ENCODE assay signal across 1 cellular context in genomic region chr16:30355144-30355953, GRCh38.
TF ChIP-seq lines count a peak whose summit lies in the region.

CD2BP2 (minus strand) TSS chr16:30355308; CDS start chr16:30354681, 627 bp downstream.

TF ChIP-seq in HepG2, 621 proteins besides CTCF, POLR2A, EP300 and RAD21 (continued from another document and continues in another):
- peak; percentile 56; the same call in 1 of the 2 replicates for TF ChIP-seq ZBTB14 (CRISPR knock-in tag; IDR thresholded peaks at IDR 0.05)
- TF ChIP-seq UBTF (CRISPR knock-in tag; IDR thresholded peaks at IDR 0.05): peak; percentile 32; the same call in 1 of the 2 replicates
- TF ChIP-seq TRAFD1 (CRISPR knock-in tag; IDR thresholded peaks at IDR 0.05; ENCODE audit: borderline replicate concordance): peak; percentile 61; the same call in 1 of the 2 replicates
- peak; percentile 96 for TF ChIP-seq ZNF574 (CRISPR knock-in tag; IDR thresholded peaks at IDR 0.05)
- 0 out of 2 replicates have a peak, but pooled peaks have one; percentile 46 for TF ChIP-seq RNF219 (CRISPR knock-in tag; IDR thresholded peaks at IDR 0.05)
- TF ChIP-seq JDP2 (CRISPR knock-in tag; IDR thresholded peaks at IDR 0.05; ENCODE audit: borderline replicate concordance): no peak
- no peak for TF ChIP-seq RFX1 (IDR thresholded peaks at IDR 0.05)
- TF ChIP-seq SRF (IDR thresholded peaks at IDR 0.05; ENCODE audit: low read depth, low read length): 0 out of 2 replicates have a peak, but pooled peaks have one; percentile 1
- TF ChIP-seq FOXK2 (IDR thresholded peaks at IDR 0.05): no peak
- TF ChIP-seq E2F1 (CRISPR knock-in tag; IDR thresholded peaks at IDR 0.05): peak; percentile 95
- peak; percentile 39; the same call in 1 of the 2 replicates for TF ChIP-seq SIN3B (IDR thresholded peaks at IDR 0.05; ENCODE audit: low read length)
- no peak for TF ChIP-seq TCF7L2 (IDR thresholded peaks at IDR 0.05; ENCODE audit: low read depth, low read length)
- no peak; the same call in 1 of the 2 replicates for TF ChIP-seq AKNA (CRISPR knock-in tag; IDR thresholded peaks at IDR 0.05; ENCODE audit: borderline replicate concordance)
- peak; percentile 51 for TF ChIP-seq MEF2D (CRISPR knock-in tag; IDR thresholded peaks at IDR 0.05)
- no peak; the same call in none of the 2 replicates for TF ChIP-seq ZNF878 (CRISPR knock-in tag; IDR thresholded peaks at IDR 0.05)
- peak; percentile 24; the same call in 1 of the 2 replicates for TF ChIP-seq NR2F2 (IDR thresholded peaks at IDR 0.05; ENCODE audit: borderline replicate concordance, low read depth)
- peak; percentile 98 for TF ChIP-seq GABPB1 (CRISPR knock-in tag; IDR thresholded peaks at IDR 0.05)
- no peak; the same call in 1 of the 2 replicates for TF ChIP-seq ZSCAN25 (CRISPR knock-in tag; IDR thresholded peaks at IDR 0.05)
- TF ChIP-seq ZNF468 (CRISPR knock-in tag; IDR thresholded peaks at IDR 0.05): peak; percentile 26; the same call in 1 of the 2 replicates
- 0 out of 2 replicates have a peak, but pooled peaks have one; percentile 16 for TF ChIP-seq ZNF850 (CRISPR knock-in tag; conservative IDR thresholded peaks at IDR 0.05)
- no peak for TF ChIP-seq ZNF333 (CRISPR knock-in tag; IDR thresholded peaks at IDR 0.05; ENCODE audit: borderline replicate concordance)
- no peak for TF ChIP-seq PBX2 (CRISPR knock-in tag; IDR thresholded peaks at IDR 0.05)
- peak; percentile 19; the same call in 1 of the 2 replicates for TF ChIP-seq GLI4 (CRISPR knock-in tag; IDR thresholded peaks at IDR 0.05; ENCODE audit: borderline replicate concordance)
- TF ChIP-seq CBX2 (IDR thresholded peaks at IDR 0.05; ENCODE audit: low read depth, low read length): no peak
- no peak for TF ChIP-seq CBX2 (CRISPR knock-in tag; IDR thresholded peaks at IDR 0.05; ENCODE audit: low read depth)
- peak; percentile 84 for TF ChIP-seq HCFC1 (IDR thresholded peaks at IDR 0.05; ENCODE audit: low read depth, low read length)
- TF ChIP-seq PHF20 (CRISPR knock-in tag; IDR thresholded peaks at IDR 0.05): peak; percentile 91
- TF ChIP-seq HNRNPK (IDR thresholded peaks at IDR 0.05; ENCODE audit: low read depth, low read length, poor library complexity, severe bottlenecking): no peak
- peak; percentile 29 for TF ChIP-seq RARA (CRISPR knock-in tag; IDR thresholded peaks at IDR 0.05)
- 0 out of 2 replicates have a peak, but pooled peaks have one; percentile 54 for TF ChIP-seq E2F2 (CRISPR knock-in tag; IDR thresholded peaks at IDR 0.05; ENCODE audit: borderline replicate concordance)
- TF ChIP-seq GRHL1 (CRISPR knock-in tag; conservative IDR thresholded peaks at IDR 0.05): no peak
- TF ChIP-seq ZNF329 (CRISPR knock-in tag; IDR thresholded peaks at IDR 0.05; ENCODE audit: low read depth): 0 out of 2 replicates have a peak, but pooled peaks have one; percentile 13
- no peak for TF ChIP-seq GTF2F1 (IDR thresholded peaks at IDR 0.05; ENCODE audit: low read length)
- TF ChIP-seq ZNF230 (CRISPR knock-in tag; IDR thresholded peaks at IDR 0.05): peak; percentile 82; the same call in 1 of the 2 replicates
- peak; percentile 82 for TF ChIP-seq RBM22 (optimal IDR thresholded peaks at IDR 0.05; ENCODE audit: low read length)
- peak; percentile 90; the same call in 1 of the 2 replicates for TF ChIP-seq PHF8 (CRISPR knock-in tag; IDR thresholded peaks at IDR 0.05)
